In the genomic region with DNA sequence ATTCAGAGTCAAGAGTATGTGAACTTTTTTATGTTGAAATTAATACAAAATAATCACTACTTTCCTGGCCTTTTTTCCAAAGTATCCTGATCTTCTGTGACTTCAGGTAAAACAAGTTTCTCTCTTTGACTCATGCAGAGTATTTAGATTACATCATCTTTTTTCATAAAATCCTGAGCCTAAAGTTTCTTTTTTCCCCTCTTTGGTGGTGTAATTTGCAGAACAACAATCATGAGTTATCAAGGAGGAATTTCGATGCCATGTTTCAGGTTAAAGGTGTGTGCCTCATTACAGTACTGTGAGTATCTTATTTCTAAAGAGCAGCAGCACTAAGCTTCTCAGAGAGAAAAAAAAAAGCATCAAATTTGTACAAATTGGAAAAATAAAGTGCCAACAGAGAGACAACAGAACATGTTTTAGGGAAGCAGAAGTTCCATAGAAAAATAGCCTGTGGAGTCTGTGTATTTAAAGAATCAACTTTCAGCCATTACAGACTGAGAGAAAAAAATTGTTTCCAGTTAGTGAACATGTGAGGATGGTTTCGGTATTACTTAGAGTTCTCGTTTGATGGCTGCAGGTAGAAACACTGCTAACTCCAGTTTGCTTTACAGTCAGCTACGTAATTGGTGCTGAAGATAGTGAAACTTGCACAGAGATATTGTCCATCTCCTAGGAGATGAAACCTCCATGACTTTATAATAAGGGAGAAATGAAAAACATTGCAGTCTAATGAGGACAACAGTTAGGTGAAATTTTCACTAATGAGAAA, we compare ENCODE assay signal across 20 cellular contexts.
DNase-seq lines count a peak whose midpoint lies in the region; ATAC-seq and TF ChIP-seq lines count a peak whose summit lies in the region.
"Had no signal": no experiment of that assay in that cellular context is flagged by ENCODE, and none has a peak within 500 bp of the region (broad histone marks: within the 10 kb centered on the region; RNA-seq: fewer than 3 reads in every experiment).

No MANE protein-coding gene starts in this region.

- no peaks in the 10 kb centered on the region for H3K27me3 Mint-ChIP-seq in activated CD8-positive, alpha-beta T cell treated with anti-CD3 and anti-CD28 coated beads for 36 hours
- H3K27me3 Mint-ChIP-seq: activated CD4-positive, alpha-beta T cell treated with anti-CD3 and anti-CD28 coated beads, Interleukin-2, amount 10 ng/mL, durations not matched to agents 7 days and 5 days; CD4-positive, CD25-positive, alpha-beta regulatory T cell; T-helper 17 cell had no signal

- peak overlapping the region; percentile 85 for H3K27ac ChIP-seq in RWPE2 (ENCODE audit: poor library complexity, severe bottlenecking)
- H3K27ac ChIP-seq: heart right ventricle, upper lobe of left lung had no signal

- no peaks in the 10 kb centered on the region for H3K27me3 ChIP-seq in RWPE2 (ENCODE audit: insufficient read depth, poor library complexity, severe bottlenecking)
- H3K27me3 ChIP-seq: heart right ventricle, upper lobe of left lung had no signal

- no peak overlapping the region for H3K4me3 Mint-ChIP-seq in activated CD8-positive, alpha-beta T cell treated with anti-CD3 and anti-CD28 coated beads for 36 hours
- H3K4me3 Mint-ChIP-seq: activated CD4-positive, alpha-beta T cell treated with anti-CD3 and anti-CD28 coated beads, Interleukin-2, amount 10 ng/mL, durations not matched to agents 7 days and 5 days; CD4-positive, CD25-positive, alpha-beta regulatory T cell; T-helper 17 cell had no signal

- H3K36me3 Mint-ChIP-seq in activated CD8-positive, alpha-beta T cell treated with anti-CD3 and anti-CD28 coated beads for 36 hours (ENCODE audit: low read depth), result no peaks in the 10 kb centered on the region
- H3K36me3 Mint-ChIP-seq: CD4-positive, CD25-positive, alpha-beta regulatory T cell had no signal

- TF ChIP-seq CTCF in RWPE2 (IDR thresholded peaks at IDR 0.05; ENCODE audit: poor library complexity, severe bottlenecking), result no peak
- no peak for TF ChIP-seq CTCF in activated CD8-positive, alpha-beta T cell treated with anti-CD3 and anti-CD28 coated beads for 36 hours (IDR thresholded peaks at IDR 0.05)

- H3K4me1 ChIP-seq in RWPE2 (ENCODE audit: insufficient read depth, poor library complexity, severe bottlenecking), result peaks cover 28% of the 10 kb centered on the region
- H3K4me1 ChIP-seq: heart right ventricle, upper lobe of left lung had no signal

- peak; percentile 38 for DNase-seq in HPDE6-E6E7 (ENCODE audit: extremely low spot score)
- no peak for DNase-seq in RWPE2 (ENCODE audit: low spot score)
- peak; percentile 38 for DNase-seq in kidney glomerular epithelial cell (lab: John Stamatoyannopoulos, UW)
- no peak for DNase-seq in activated CD8-positive, alpha-beta T cell treated with anti-CD3 and anti-CD28 coated beads for 36 hours
- no peak for DNase-seq in stimulated activated CD4-positive, alpha-beta T cell treated with anti-CD3 and anti-CD28 coated beads, Interleukin-4, amount 100 ng/mL, for 4 hours
- DNase-seq: activated CD4-positive, alpha-beta T cell treated with anti-CD3 and anti-CD28 coated beads, Interleukin-2, amount 10 ng/mL, durations not matched to agents 7 days and 5 days; activated CD8-positive, alpha-beta memory T cell treated with anti-CD3 and anti-CD28 coated beads, Interleukin-2, amount 50 U/mL, for 4 hours; CD4-positive, CD25-positive, alpha-beta regulatory T cell; DMS153; GF-D8; heart right ventricle; NCI-H1417 treated with DMSO at 0.1 percent for 48 hours; NCI-H526 treated with DMSO at 0.1 percent for 48 hours; occipital lobe; T-helper 17 cell; upper lobe of left lung had no signal

- H3K27ac Mint-ChIP-seq in activated CD8-positive, alpha-beta T cell treated with anti-CD3 and anti-CD28 coated beads for 36 hours, result no peak overlapping the region
- H3K27ac Mint-ChIP-seq: activated CD4-positive, alpha-beta T cell treated with anti-CD3 and anti-CD28 coated beads, Interleukin-2, amount 10 ng/mL, durations not matched to agents 7 days and 5 days; CD4-positive, CD25-positive, alpha-beta regulatory T cell; T-helper 17 cell had no signal

- H3K4me1 Mint-ChIP-seq in activated CD8-positive, alpha-beta T cell treated with anti-CD3 and anti-CD28 coated beads for 36 hours (ENCODE audit: low read depth), result no peaks in the 10 kb centered on the region
- H3K4me1 Mint-ChIP-seq: activated CD4-positive, alpha-beta T cell treated with anti-CD3 and anti-CD28 coated beads, Interleukin-2, amount 10 ng/mL, durations not matched to agents 7 days and 5 days; CD4-positive, CD25-positive, alpha-beta regulatory T cell; T-helper 17 cell had no signal

- ATAC-seq in GM21786 (IDR thresholded peaks at IDR 0.05; ENCODE audit: unreplicated experiment) (peak; percentile 45), RWPE2 (ENCODE audit: low read depth) (peak; percentile 97), HG02623 (IDR thresholded peaks at IDR 0.05; ENCODE audit: unreplicated experiment) (no peak), GM18909 (IDR thresholded peaks at IDR 0.05; ENCODE audit: poor library complexity, unreplicated experiment) (no peak)
- ATAC-seq in activated CD8-positive, alpha-beta T cell treated with anti-CD3 and anti-CD28 coated beads for 36 hours, result no peak
- ATAC-seq: heart right ventricle, Panc1, T-helper 17 cell had no signal

- no peak overlapping the region for H3K4me3 ChIP-seq in RWPE2 (ENCODE audit: severe bottlenecking)
- H3K4me3 ChIP-seq: heart right ventricle, upper lobe of left lung had no signal

- POLR2A ChIA-PET in activated CD8-positive, alpha-beta T cell treated with anti-CD3 and anti-CD28 coated beads for 36 hours (lab: Charles Lee), result no interaction called here

- peaks cover 2% of the 10 kb centered on the region for H3K9me3 Mint-ChIP-seq in activated CD8-positive, alpha-beta T cell treated with anti-CD3 and anti-CD28 coated beads for 36 hours
- H3K9me3 Mint-ChIP-seq: activated CD4-positive, alpha-beta T cell treated with anti-CD3 and anti-CD28 coated beads, Interleukin-2, amount 10 ng/mL, durations not matched to agents 7 days and 5 days had no signal

- intact Hi-C loops in activated CD8-positive, alpha-beta T cell treated with anti-CD3 and anti-CD28 coated beads for 36 hours (cut with micrococcal nuclease), result no loop called here

- H3K9me3 ChIP-seq in RWPE2 (ENCODE audit: severe bottlenecking), result no peaks in the 10 kb centered on the region
- H3K9me3 ChIP-seq: upper lobe of left lung had no signal

- no peaks in the 10 kb centered on the region for H3K36me3 ChIP-seq in RWPE2 (ENCODE audit: low read depth)
- H3K36me3 ChIP-seq: heart right ventricle, upper lobe of left lung had no signal

- CTCF ChIA-PET in activated CD8-positive, alpha-beta T cell treated with anti-CD3 and anti-CD28 coated beads for 36 hours (lab: Charles Lee), result no interaction called here

Comparison
In these comparisons a context has a peak if more than half of its experiments do, and no peak if none do; other contexts are left out.
1. ATAC-seq: peak in GM21786 (single experiment) and RWPE2 (single experiment); none in HG02623 (single experiment), GM18909 (single experiment) and activated CD8-positive, alpha-beta T cell treated with anti-CD3 and anti-CD28 coated beads for 36 hours (single experiment).
2. DNase-seq: peak in HPDE6-E6E7 (single experiment) and kidney glomerular epithelial cell (single experiment); none in RWPE2 (single experiment), activated CD8-positive, alpha-beta T cell treated with anti-CD3 and anti-CD28 coated beads for 36 hours (single experiment) and stimulated activated CD4-positive, alpha-beta T cell treated with anti-CD3 and anti-CD28 coated beads, Interleukin-4, amount 100 ng/mL, for 4 hours (0 of 2).